Comparison of ENCODE assay signal across 16 cellular contexts in genomic region chr10:75652136-75652535, GRCh38.
DNase-seq lines count a peak whose midpoint lies in the region; ATAC-seq and TF ChIP-seq lines count a peak whose summit lies in the region.
"Had no signal": no experiment of that assay in that cellular context is flagged by ENCODE, and none has a peak within 500 bp of the region (broad histone marks: within the 10 kb centered on the region; RNA-seq: fewer than 3 reads in every experiment).

No MANE protein-coding gene starts in this region.

- BruUV-seq in Caco-2 (replicated peaks; lab: Mats Ljungman, UMichigan) = no TSS peak

- CTCF ChIA-PET in Caco-2 (lab: Charles Lee) = interaction anchor here (1.2 kb wide), 1 partner anchor 251 kb away, joined by 3 read pairs; the partner anchor contains the start of gene ZNF503

- no peak for TF ChIP-seq CTCF in Caco-2 (IDR thresholded peaks at IDR 0.05; ENCODE audit: insufficient read depth in 1 of 2, low read depth in 1 of 2, low read length in 1 of 2, severe bottlenecking in 1 of 2, unreplicated experiment in 1 of 2)
- no peak for TF ChIP-seq CTCF in retinal pigment epithelial cell (conservative IDR thresholded peaks at IDR 0.05; ENCODE audit: low read depth, low read length)

- H3K4me1 ChIP-seq in Caco-2 (peaks cover 10% of the 10 kb centered on the region), adipocyte (ENCODE audit: control insufficient read depth, insufficient read depth, low read length) (peaks cover 51% of the 10 kb centered on the region)
- H3K4me1 ChIP-seq: SJCRH30 had no signal

- H3K4me3 ChIP-seq in Caco-2 (ENCODE audit: low read depth, low read length) (no peak overlapping the region), adipocyte (ENCODE audit: low read length) (no peak overlapping the region), retinal pigment epithelial cell (ENCODE audit: low read length) (no peak overlapping the region)
- H3K4me3 ChIP-seq: MG63, SJCRH30 had no signal

- H3K27me3 ChIP-seq in Caco-2 (replicated peaks; ENCODE audit: control insufficient read depth, insufficient read depth, low read length) = no peaks in the 10 kb centered on the region
- H3K27me3 ChIP-seq in adipocyte (replicated peaks; ENCODE audit: control insufficient read depth, insufficient read depth, low read length) = no peaks in the 10 kb centered on the region
- H3K27me3 ChIP-seq: MG63, SJCRH30 had no signal

- POLR2A ChIA-PET in Caco-2 (lab: Charles Lee) = interaction anchor here (0.6 kb wide), 1 partner anchor 259 kb away, joined by 3 read pairs; no protein-coding TSS in a partner anchor

- peak overlapping the region; percentile 60 for H3K27ac Mint-ChIP-seq in Caco-2 (ENCODE audit: unreplicated experiment)
- H3K27ac Mint-ChIP-seq: CD8-positive, alpha-beta memory T cell; HFFc6 had no signal

- H3K9me3 ChIP-seq in Caco-2 = no peaks in the 10 kb centered on the region
- no peaks in the 10 kb centered on the region for H3K9me3 ChIP-seq in adipocyte (ENCODE audit: control insufficient read depth, low read length)
- H3K9me3 ChIP-seq: SJCRH30 had no signal

- H3K36me3 ChIP-seq in Caco-2 (ENCODE audit: control insufficient read depth, insufficient read depth, low read length) = no peaks in the 10 kb centered on the region
- no peaks in the 10 kb centered on the region for H3K36me3 ChIP-seq in adipocyte (ENCODE audit: control insufficient read depth, insufficient read depth, low read length, severe bottlenecking)
- H3K36me3 ChIP-seq: MG63, SJCRH30 had no signal

- H3K36me3 Mint-ChIP-seq in Caco-2 (ENCODE audit: insufficient read depth, unreplicated experiment) = no peaks in the 10 kb centered on the region
- H3K36me3 Mint-ChIP-seq: CD8-positive, alpha-beta memory T cell had no signal

- H3K4me3 Mint-ChIP-seq in Caco-2 (ENCODE audit: unreplicated experiment) = no peak overlapping the region
- H3K4me3 Mint-ChIP-seq: CD8-positive, alpha-beta memory T cell; HFFc6 had no signal

- peaks cover 10% of the 10 kb centered on the region for H3K9me3 Mint-ChIP-seq in Caco-2 (ENCODE audit: unreplicated experiment)
- H3K9me3 Mint-ChIP-seq: HFFc6 had no signal

- H3K27me3 Mint-ChIP-seq in Caco-2 (ENCODE audit: insufficient read depth, unreplicated experiment) = no peaks in the 10 kb centered on the region

- peak overlapping the region; percentile 24 for H3K9ac ChIP-seq in adipocyte (ENCODE audit: low read length)

- DNase-seq in Caco-2 (no peak), adipocyte (ENCODE audit: low read depth) (no peak), glomerular visceral epithelial cell (ENCODE audit: extremely low spot score) (peak; percentile 20), retinal pigment epithelial cell (ENCODE audit: low read depth) (peak; percentile 95), anterior cingulate cortex (lab: John Stamatoyannopoulos, UW) (no peak), amniotic stem cell (lab: John Stamatoyannopoulos, UW) (no peak)
- DNase-seq: CD8-positive, alpha-beta memory T cell; HFFc6; MG63; NCI-H1417; NCI-H2081 treated with DMSO at 0.1 percent for 48 hours; NCI-H2171 treated with DMSO at 0.1 percent for 48 hours; NCI-H446; NCI-H526 treated with DMSO at 0.1 percent for 48 hours; SJCRH30 had no signal

- peaks cover 21% of the 10 kb centered on the region for H3K4me1 Mint-ChIP-seq in Caco-2 (ENCODE audit: low read depth, unreplicated experiment)
- H3K4me1 Mint-ChIP-seq: CD8-positive, alpha-beta memory T cell had no signal

- intact Hi-C loops in Caco-2 (cut with micrococcal nuclease; ENCODE audit: unreplicated experiment) = no loop called here

- no peak for ATAC-seq in GM18873 (IDR thresholded peaks at IDR 0.05; ENCODE audit: low FRiP score, unreplicated experiment)

Comparison
In these comparisons a context has a peak if more than half of its experiments do, and no peak if none do; other contexts are left out.
1. DNase-seq: peak in glomerular visceral epithelial cell (single experiment) and retinal pigment epithelial cell (single experiment); none in Caco-2 (0 of 2), adipocyte (single experiment), anterior cingulate cortex (0 of 58) and amniotic stem cell (single experiment).